8 cellular contexts compared by ENCODE assay signal in genomic region chr16:29738514-29738913, GRCh38. TPM values are rescaled to one million over a fixed set of nuclear protein-coding genes. Genes with fewer than 3 reads are reported as not detected.
DNase-seq lines count a peak whose midpoint lies in the region; ATAC-seq and TF ChIP-seq lines count a peak whose summit lies in the region.
"Had no signal": no experiment of that assay in that cellular context is flagged by ENCODE, and none has a peak within 500 bp of the region (broad histone marks: within the 10 kb centered on the region; RNA-seq: fewer than 3 reads in every experiment).

No MANE protein-coding gene starts in this region.

- H3K9me3 ChIP-seq in OCI-LY3 (ENCODE audit: insufficient read depth, low read length) (no peaks in the 10 kb centered on the region), mammary epithelial cell (replicated peaks; ENCODE audit: insufficient read depth, low read length) (no peaks in the 10 kb centered on the region), vagina (no peaks in the 10 kb centered on the region)

- WGBS in mammary epithelial cell (ENCODE audit: low coverage, missing lambda C conversion rate) = 26% methylated on average over 2 of the region's 2 CpGs

- peak in 1 of 2 donors; percentile 63 for DNase-seq in stimulated activated effector memory CD8-positive, alpha-beta T cell treated with anti-CD3 and anti-CD28 coated beads, Interleukin-12 subunit alpha, Interleukin-12 subunit beta, amount 100 ng/mL, for 72 hours (ENCODE audit: low spot score in 2 of 2)
- DNase-seq in mammary epithelial cell = no peak
- DNase-seq in vagina (ENCODE audit: extremely low spot score in 2 of 2) = no peak

- H3K4me2 ChIP-seq in OCI-LY3 (ENCODE audit: low read length) (peak overlapping the region; percentile 21; the same call in 1 of the 2 replicates), mammary epithelial cell (ENCODE audit: insufficient read depth, low read depth, low read length) (no peak overlapping the region)

- H3K79me2 ChIP-seq in OCI-LY3 (ENCODE audit: low read length) (no peaks in the 10 kb centered on the region), mammary epithelial cell (ENCODE audit: insufficient read depth, low read length) (no peaks in the 10 kb centered on the region)

- BruUV-seq in mammary epithelial cell (replicated peaks; lab: Mats Ljungman, UMichigan) = no TSS peak

- H3K4me3 ChIP-seq in OCI-LY3 (ENCODE audit: low read length) (no peak overlapping the region), mammary epithelial cell (replicated peaks in 1 of 3; ENCODE audit: insufficient read depth in 1 of 3, low read depth in 2 of 3, low read length in 3 of 3) (no peak overlapping the region), vagina (no peak overlapping the region)

- no peaks in the 10 kb centered on the region for H3K36me3 ChIP-seq in OCI-LY3 (replicated peaks; ENCODE audit: low read depth, low read length)
- H3K36me3 ChIP-seq in mammary epithelial cell (ENCODE audit: insufficient read depth, low read length) = no peaks in the 10 kb centered on the region
- H3K36me3 ChIP-seq in vagina = no peaks in the 10 kb centered on the region

- peaks cover 81% of the 10 kb centered on the region for H3K4me1 Mint-ChIP-seq in activated naive CD8-positive, alpha-beta T cell (ENCODE audit: low read depth)
- H3K4me1 Mint-ChIP-seq in stimulated activated effector memory CD8-positive, alpha-beta T cell treated with anti-CD3 and anti-CD28 coated beads, Interleukin-12 subunit alpha, Interleukin-12 subunit beta, amount 100 ng/mL, for 72 hours = peaks cover 73% of the 10 kb centered on the region

- H3K9ac ChIP-seq in OCI-LY3 (ENCODE audit: low read length) = no peak overlapping the region
- no peak overlapping the region for H3K9ac ChIP-seq in mammary epithelial cell (ENCODE audit: insufficient read depth, low read length)

- H3K9me3 Mint-ChIP-seq in activated naive CD8-positive, alpha-beta T cell (ENCODE audit: low read depth) = no peaks in the 10 kb centered on the region
- no peaks in the 10 kb centered on the region for H3K9me3 Mint-ChIP-seq in stimulated activated effector memory CD8-positive, alpha-beta T cell treated with anti-CD3 and anti-CD28 coated beads, Interleukin-12 subunit alpha, Interleukin-12 subunit beta, amount 100 ng/mL, for 72 hours

- ATAC-seq in GM18868 (IDR thresholded peaks at IDR 0.05; ENCODE audit: unreplicated experiment) (peak; percentile 68), HG02870 (IDR thresholded peaks at IDR 0.05; ENCODE audit: unreplicated experiment) (no peak)
- peak; percentile 91 for ATAC-seq in stimulated activated effector memory CD8-positive, alpha-beta T cell treated with anti-CD3 and anti-CD28 coated beads, Interleukin-12 subunit alpha, Interleukin-12 subunit beta, amount 100 ng/mL, for 72 hours

- H4K20me1 ChIP-seq in OCI-LY3 (ENCODE audit: insufficient read depth, low read length) (no peaks in the 10 kb centered on the region), mammary epithelial cell (ENCODE audit: insufficient read depth, low read length) (no peaks in the 10 kb centered on the region)

- no peak overlapping the region; the same call in 1 of the 2 replicates for H3K27ac ChIP-seq in OCI-LY3 (ENCODE audit: low read length)
- H3K27ac ChIP-seq in mammary epithelial cell (ENCODE audit: insufficient read depth, low read depth, low read length) = no peak overlapping the region
- no peak overlapping the region for H3K27ac ChIP-seq in vagina

- CTCF ChIA-PET in mammary epithelial cell (lab: Charles Lee; ENCODE audit: low non-redundant PET) = interaction anchor here (0.6 kb wide), 1 partner anchor 38 kb away, joined by 3 read pairs; no protein-coding TSS in a partner anchor

- dilution Hi-C loops in mammary epithelial cell (cut with HindIII; ENCODE audit: low sequenced_read_pairs) = no loop called here

- intact Hi-C loops in mammary epithelial cell (cut with micrococcal nuclease) = no loop called here
- intact Hi-C loops in vagina (cut with DNase I) = no loop called here

- H2AFZ ChIP-seq in OCI-LY3 (ENCODE audit: low read depth, low read length) (no peak overlapping the region), mammary epithelial cell (ENCODE audit: low read depth, low read length) (no peak overlapping the region)

- H3K4me3 Mint-ChIP-seq in activated naive CD8-positive, alpha-beta T cell = peak overlapping the region; percentile 56
- H3K4me3 Mint-ChIP-seq in stimulated activated effector memory CD8-positive, alpha-beta T cell treated with anti-CD3 and anti-CD28 coated beads, Interleukin-12 subunit alpha, Interleukin-12 subunit beta, amount 100 ng/mL, for 72 hours = peak overlapping the region; percentile 53

- TF ChIP-seq CTCF in OCI-LY3 (IDR thresholded peaks at IDR 0.05; ENCODE audit: low read depth, low read length) = no peak
- no peak for TF ChIP-seq CTCF in mammary epithelial cell (conservative IDR thresholded peaks at IDR 0.05 in 1 of 2, IDR thresholded peaks at IDR 0.05 in 1 of 2; ENCODE audit: extremely low read depth in 1 of 2, insufficient read depth in 1 of 2, low read depth in 1 of 2, low read length in 2 of 2)
- TF ChIP-seq CTCF in vagina (IDR thresholded peaks at IDR 0.05) = no peak

- no peaks in the 10 kb centered on the region for H3K27me3 Mint-ChIP-seq in activated naive CD8-positive, alpha-beta T cell

- no peaks in the 10 kb centered on the region for H3K36me3 Mint-ChIP-seq in activated naive CD8-positive, alpha-beta T cell
- peaks cover 24% of the 10 kb centered on the region for H3K36me3 Mint-ChIP-seq in stimulated activated effector memory CD8-positive, alpha-beta T cell treated with anti-CD3 and anti-CD28 coated beads, Interleukin-12 subunit alpha, Interleukin-12 subunit beta, amount 100 ng/mL, for 72 hours

- H3K27me3 ChIP-seq in OCI-LY3 (ENCODE audit: low read depth, low read length) (no peaks in the 10 kb centered on the region), mammary epithelial cell (ENCODE audit: insufficient read depth, low read length) (no peaks in the 10 kb centered on the region), vagina (no peaks in the 10 kb centered on the region)

- H3K4me1 ChIP-seq in OCI-LY3 (ENCODE audit: low read length) (peaks cover 17% of the 10 kb centered on the region), mammary epithelial cell (ENCODE audit: insufficient read depth, low read length) (no peaks in the 10 kb centered on the region), vagina (no peaks in the 10 kb centered on the region)

- H3K27ac Mint-ChIP-seq in activated naive CD8-positive, alpha-beta T cell = peak overlapping the region; percentile 92
- peak overlapping the region; percentile 79 for H3K27ac Mint-ChIP-seq in stimulated activated effector memory CD8-positive, alpha-beta T cell treated with anti-CD3 and anti-CD28 coated beads, Interleukin-12 subunit alpha, Interleukin-12 subunit beta, amount 100 ng/mL, for 72 hours

- in situ Hi-C loops in mammary epithelial cell (cut with MboI; ENCODE audit: low sequenced_read_pairs in 2 of 2) = no loop called here

- TF ChIP-seq POLR2A in vagina (IDR thresholded peaks at IDR 0.05) = no peak

RNA-seq across cellular contexts. Expression of gene C16orf54, which starts 7.3 kb away (rescaled TPM):
- total RNA-seq in mammary epithelial cell (not detected), vagina (3.2 TPM)
- not detected for polyA plus RNA-seq in mammary epithelial cell
- polyA minus RNA-seq in mammary epithelial cell = not detected
- total RNA-seq: lung microvascular endothelial cell had no signal

RNA-seq across cellular contexts. Expression of gene ZG16, which starts 39.5 kb away (rescaled TPM):
- not detected for total RNA-seq in mammary epithelial cell
- not detected for polyA plus RNA-seq in mammary epithelial cell
- not detected for polyA minus RNA-seq in mammary epithelial cell
- total RNA-seq in vagina = not detected
- total RNA-seq: lung microvascular endothelial cell had no signal

RNA-seq across cellular contexts. Expression of gene KIF22, which starts 52.0 kb away (rescaled TPM):
- total RNA-seq in mammary epithelial cell (10 to 100 TPM; 20.2 to 55.0 TPM), vagina (18.9 TPM)
- polyA plus RNA-seq in mammary epithelial cell = 61.0 TPM
- polyA minus RNA-seq in mammary epithelial cell = 90.3 TPM

RNA-seq across cellular contexts. Expression of gene QPRT, which starts 59.5 kb away (rescaled TPM):
- total RNA-seq in mammary epithelial cell (under 1 TPM; 0.12 to 0.33 TPM), vagina (13.8 TPM)
- 1.00 TPM for polyA plus RNA-seq in mammary epithelial cell
- polyA minus RNA-seq in mammary epithelial cell = 8.8 TPM
